28 cellular contexts compared by ENCODE assay signal in genomic region chr1:170576980-170577379, GRCh38.
"Had no signal": no experiment of that assay in that cellular context is flagged by ENCODE, and none has a peak within 500 bp of the region (broad histone marks: within the 10 kb centered on the region; RNA-seq: fewer than 3 reads in every experiment).

No MANE protein-coding gene starts in this region.

- H3K79me2 ChIP-seq: parathyroid adenoma had no signal

- H3K4me2 ChIP-seq: neural progenitor cell, smooth muscle cell had no signal

- H3K9ac ChIP-seq: neural progenitor cell, parathyroid adenoma had no signal

- DNase-seq: naive thymus-derived CD4-positive, alpha-beta T cell; natural killer cell; occipital lobe; ovary; posterior cingulate gyrus; psoas muscle; right cardiac atrium; spleen; stimulated activated CD4-positive, alpha-beta T cell treated with anti-CD3 and anti-CD28 coated beads, Interleukin-12 subunit alpha, Interleukin-12 subunit beta, amount 100 ng/mL, for 4 hours; stimulated activated CD4-positive, alpha-beta T cell treated with anti-CD3 and anti-CD28 coated beads, Interleukin-1b, Interleukin-23, amount 100 ng/mL, for 48 hours; stimulated activated CD4-positive, alpha-beta T cell treated with anti-CD3 and anti-CD28 coated beads, Interleukin-4, amount 100 ng/mL, for 1 hour; stimulated activated CD4-positive, alpha-beta T cell treated with anti-CD3 and anti-CD28 coated beads, Interleukin-4, amount 100 ng/mL, for 4 hours; stimulated activated CD8-positive, alpha-beta memory T cell treated with anti-CD3 and anti-CD28 coated beads, Interleukin-4, amount 100 ng/mL, for 48 hours; stimulated activated naive CD4-positive, alpha-beta T cell; stomach; thyroid gland; trophoblast cell; upper lobe of left lung had no signal

- FAIRE-seq: urothelium cell line had no signal

- H3K4me3 ChIP-seq: neural progenitor cell, ovary, psoas muscle, skin epidermis, smooth muscle cell, spleen, stomach, thoracic aorta, thyroid gland, tibial nerve, upper lobe of left lung, vagina had no signal

- H3K36me3 ChIP-seq: neural progenitor cell, ovary, spleen, stomach, thoracic aorta, thyroid gland, tibial nerve, upper lobe of left lung, vagina had no signal

- H2AFZ ChIP-seq: neural progenitor cell, parathyroid adenoma had no signal

- H3K4me1 ChIP-seq: parathyroid adenoma, psoas muscle, spleen, stomach, thyroid gland, tibial nerve, upper lobe of left lung, vagina had no signal

- H3K27ac ChIP-seq: neural progenitor cell, ovary, parathyroid adenoma, psoas muscle, skin epidermis, spleen, stomach, thoracic aorta, thyroid gland, tibial nerve, upper lobe of left lung, vagina had no signal

- ATAC-seq: naive thymus-derived CD4-positive, alpha-beta T cell; natural killer cell; psoas muscle; right cardiac atrium; sciatic nerve; stimulated activated memory B cell treated with anti-CD40 and anti-IgM and Interleukin-4, amounts not matched to agents 10 μg/mL and 1 μg/mL and 100 μg/mL, for 72 hours had no signal

- H3K27me3 ChIP-seq: neural progenitor cell, ovary, spleen, stomach, thyroid gland, tibial nerve, upper lobe of left lung, vagina had no signal

- H3K9me3 ChIP-seq: ovary, psoas muscle, thoracic aorta, thyroid gland, upper lobe of left lung, vagina had no signal
